Comparison of ENCODE assay signal across 18 cellular contexts in the genomic region with DNA sequence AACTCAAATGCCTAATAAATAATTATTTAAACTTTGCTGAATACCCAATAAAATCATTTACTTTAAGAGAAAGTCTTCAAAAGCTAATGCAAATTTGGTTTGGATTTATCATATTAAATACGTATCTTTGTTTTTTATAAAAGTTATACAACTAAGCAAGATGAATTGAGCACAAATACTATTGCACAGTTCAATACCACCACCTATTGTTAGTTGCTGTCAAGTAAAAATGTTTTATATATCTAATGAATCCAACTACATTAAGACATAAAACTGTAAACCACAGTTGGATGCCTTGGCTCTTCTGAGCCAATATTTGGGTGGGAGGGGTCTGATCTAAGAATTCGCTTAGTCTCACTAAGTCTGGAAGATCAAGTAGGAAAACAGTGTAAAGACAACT. TPM values are rescaled to one million over a fixed set of nuclear protein-coding genes. Genes with fewer than 3 reads are reported as not detected.
DNase-seq lines count a peak whose midpoint lies in the region; ATAC-seq and TF ChIP-seq lines count a peak whose summit lies in the region.
"Had no signal": no experiment of that assay in that cellular context is flagged by ENCODE, and none has a peak within 500 bp of the region (broad histone marks: within the 10 kb centered on the region; RNA-seq: fewer than 3 reads in every experiment).

No MANE protein-coding gene starts in this region.

- H4K5ac ChIP-seq in IMR-90 (ENCODE audit: low read depth, low read length), result no peak overlapping the region

- H2BK120ac ChIP-seq in IMR-90 (ENCODE audit: low read depth, low read length), result no peak overlapping the region

- dilution Hi-C loops in IMR-90 (cut with HindIII; ENCODE audit: low sequenced_read_pairs, unreplicated experiment), result no loop called here

- peak; percentile 28 for TF ChIP-seq RAD21 in IMR-90 (IDR thresholded peaks at IDR 0.05; ENCODE audit: low read length)

- H4K8ac ChIP-seq in IMR-90 (ENCODE audit: low read depth in 2 of 2, low read length in 2 of 2), result no peak overlapping the region

- no peak for TF ChIP-seq POLR2A in IMR-90 (IDR thresholded peaks at IDR 0.05; ENCODE audit: low read depth, low read length)
- TF ChIP-seq POLR2A in right lobe of liver (IDR thresholded peaks at IDR 0.05), result no peak

- intact Hi-C loops in IMR-90 (cut with micrococcal nuclease), result loop anchor here (10.0 kb wide), 1 partner anchor 69 kb away; no protein-coding TSS in a partner anchor
- intact Hi-C loops in ascending aorta (cut with DNase I), result no loop called here
- intact Hi-C loops in right lobe of liver (cut with DNase I), result no loop called here

- H3K4me1 ChIP-seq in BLaER1, result peaks cover 14% of the 10 kb centered on the region
- no peaks in the 10 kb centered on the region for H3K4me1 ChIP-seq in IMR-90 (ENCODE audit: control insufficient read depth, insufficient read depth, low read length)
- peaks cover 0 to 19% of the 10 kb centered on the region in 2 donors for H3K4me1 ChIP-seq in ascending aorta
- no peaks in the 10 kb centered on the region for H3K4me1 ChIP-seq in right lobe of liver

- H3K4me2 ChIP-seq in BLaER1 (peak overlapping the region; percentile 57), IMR-90 (ENCODE audit: low read depth, low read length) (no peak overlapping the region)

- H3K27me3 ChIP-seq in BLaER1, result no peaks in the 10 kb centered on the region
- H3K27me3 ChIP-seq in IMR-90 (ENCODE audit: control insufficient read depth, insufficient read depth, low read length), result no peaks in the 10 kb centered on the region
- H3K27me3 ChIP-seq in ascending aorta, result no peaks in the 10 kb centered on the region
- H3K27me3 ChIP-seq in right lobe of liver, result no peaks in the 10 kb centered on the region
- H3K27me3 ChIP-seq: cardiac muscle cell, spleen had no signal

- no peak for TF ChIP-seq CTCF in IMR-90 (conservative IDR thresholded peaks at IDR 0.05; ENCODE audit: low read depth, low read length)
- TF ChIP-seq CTCF in ascending aorta (IDR thresholded peaks at IDR 0.05), result peak; percentile 24 to 44 (median 28)
- TF ChIP-seq CTCF in right lobe of liver (IDR thresholded peaks at IDR 0.05), result peak; percentile 11 to 14 (median 13)

- in situ Hi-C loops in IMR-90 (cut with MboI; ENCODE audit: low sequenced_read_pairs), result no loop called here

- H2BK20ac ChIP-seq in IMR-90 (ENCODE audit: low read depth, low read length), result no peak overlapping the region

- no peak overlapping the region for H3K18ac ChIP-seq in IMR-90 (ENCODE audit: low read depth, low read length)

- H4K20me1 ChIP-seq in BLaER1 (peaks cover 98% of the 10 kb centered on the region), IMR-90 (ENCODE audit: insufficient read depth, low read length) (no peaks in the 10 kb centered on the region; the same call in 1 of the 2 replicates)

- H3K9me3 ChIP-seq in BLaER1 (no peaks in the 10 kb centered on the region), IMR-90 (ENCODE audit: control insufficient read depth, insufficient read depth, low read length) (no peaks in the 10 kb centered on the region), ascending aorta (no peaks in the 10 kb centered on the region), right lobe of liver (no peaks in the 10 kb centered on the region)
- H3K9me3 ChIP-seq: mucosa of descending colon, spleen had no signal

- no peak for ATAC-seq in IMR-90 (ENCODE audit: low read depth)
- ATAC-seq in right lobe of liver, result no peak
- ATAC-seq: K562; mucosa of descending colon; stimulated activated naive CD8-positive, alpha-beta T cell treated with anti-CD3 and anti-CD28 coated beads, Interleukin-15, Interleukin-2, amounts not matched to agents 100 U/mL and 50 U/mL, for 24 hours had no signal

- no CpG with 5 or more reads among the region's 2 CpGs for WGBS in IMR-90 (ENCODE audit: extremely low coverage in 2 of 2, insufficient read length in 1 of 2), 2 experiments
- 70% methylated on average over 2 of the region's 2 CpGs for WGBS in right lobe of liver (ENCODE audit: insufficient coverage, low coverage, low lambda C conversion rate, missing lambda C conversion rate)

- no peak overlapping the region for H2BK15ac ChIP-seq in IMR-90 (ENCODE audit: low read depth, low read length)

- no peak overlapping the region for H3K4ac ChIP-seq in IMR-90 (ENCODE audit: low read depth, low read length)

- H3K56ac ChIP-seq in IMR-90 (ENCODE audit: extremely low read depth, insufficient read depth, low read length), result no peak overlapping the region

- no TSS peak for BruUV-seq in IMR-90 (replicated peaks; lab: Mats Ljungman, UMichigan)

- CTCF ChIA-PET in IMR-90 (lab: Yijun Ruan, JAX), result interaction anchor here (0.6 kb wide), 1 partner anchor 40 kb away, joined by 9 read pairs; no protein-coding TSS in a partner anchor

- no peak overlapping the region for H4K91ac ChIP-seq in IMR-90 (ENCODE audit: insufficient read depth, low read depth, low read length)

- no peak overlapping the region for H2AFZ ChIP-seq in IMR-90 (replicated peaks; ENCODE audit: low read length, poor library complexity)

- POLR2A ChIA-PET in IMR-90 (lab: Charles Lee; ENCODE audit: unreplicated experiment), result no interaction called here

- H3K23ac ChIP-seq in IMR-90 (ENCODE audit: low read depth, low read length), result no peak overlapping the region; the same call in 1 of the 2 replicates

- H3K4me3 ChIP-seq in BLaER1, result no peak overlapping the region
- no peak overlapping the region for H3K4me3 ChIP-seq in IMR-90 (ENCODE audit: insufficient read depth, low read depth, low read length)
- H3K4me3 ChIP-seq in ascending aorta, result peak overlapping the region in 1 of 2 donors; percentile 38
- H3K4me3 ChIP-seq in right lobe of liver, result no peak overlapping the region
- H3K4me3 ChIP-seq: cardiac muscle cell, K562, mucosa of descending colon, spleen had no signal

- no peak overlapping the region for H3K27ac ChIP-seq in BLaER1
- no peak overlapping the region for H3K27ac ChIP-seq in IMR-90 (ENCODE audit: insufficient read depth, low read length)
- H3K27ac ChIP-seq in ascending aorta, result peak overlapping the region; percentile 18 to 68
- no peak overlapping the region for H3K27ac ChIP-seq in right lobe of liver
- H3K27ac ChIP-seq: cardiac muscle cell, RWPE1, spleen had no signal

- H3K14ac ChIP-seq in IMR-90 (replicated peaks; ENCODE audit: low read depth, low read length), result no peak overlapping the region

- H3K9me1 ChIP-seq in IMR-90 (ENCODE audit: insufficient read depth, low read length), result no peaks in the 10 kb centered on the region

- 0 out of 2 replicates have a peak overlapping the region, but pooled peaks have one; percentile 45 for H3K9ac ChIP-seq in BLaER1
- H3K9ac ChIP-seq in IMR-90 (ENCODE audit: low read depth, low read length), result no peak overlapping the region

- H3K79me1 ChIP-seq in IMR-90 (ENCODE audit: low read depth in 1 of 2, low read length in 2 of 2), result peaks cover 2 to 44% of the 10 kb centered on the region in 2 experiments; a peak in 3 of 4 replicates

- DNase-seq in IMR-90 (no peak), ascending aorta (ENCODE audit: low spot score in 2 of 2) (no peak), right lobe of liver (no peak), hippocampal formation (lab: John Stamatoyannopoulos, UW) (no peak), CD1c-positive myeloid dendritic cell (ENCODE audit: extremely low spot score) (no peak)
- no peak for DNase-seq in activated T-cell treated with anti-CD3 and anti-CD28 coated beads, Interleukin-2, amount 50 U/mL, for 48 hours
- DNase-seq: activated CD8-positive, alpha-beta memory T cell treated with anti-CD3 and anti-CD28 coated beads, Interleukin-2, amount 50 U/mL, for 4 hours; endodermal cell; mucosa of descending colon; NCI-H187; NCI-H524 treated with DMSO at 0.1 percent for 48 hours; occipital lobe; spleen; stimulated activated naive CD8-positive, alpha-beta T cell treated with anti-CD3 and anti-CD28 coated beads, Interleukin-15, Interleukin-2, amounts not matched to agents 100 U/mL and 50 U/mL, for 24 hours had no signal

- H2AK5ac ChIP-seq in IMR-90 (ENCODE audit: low read depth, low read length), result no peak overlapping the region

- H2AK9ac ChIP-seq in IMR-90 (replicated peaks; ENCODE audit: low read depth, low read length, poor library complexity), result no peak overlapping the region

- H3K36me3 ChIP-seq in BLaER1 (no peaks in the 10 kb centered on the region), IMR-90 (ENCODE audit: control insufficient read depth, insufficient read depth, low read length) (no peaks in the 10 kb centered on the region), ascending aorta (peaks cover under 1 to 3% of the 10 kb centered on the region in 2 donors), right lobe of liver (no peaks in the 10 kb centered on the region)
- H3K36me3 ChIP-seq: cardiac muscle cell had no signal

- H2BK5ac ChIP-seq in IMR-90 (ENCODE audit: low read depth, low read length, poor library complexity, severe bottlenecking), result no peak overlapping the region

TF ChIP-seq in IMR-90, 13 proteins besides CTCF, POLR2A, EP300 and RAD21 (continues in another document):
- TF ChIP-seq MAZ (IDR thresholded peaks at IDR 0.05; ENCODE audit: borderline replicate concordance, low read depth, low read length) (no peak), RFX5 (IDR thresholded peaks at IDR 0.05; ENCODE audit: low read depth, low read length) (no peak), CHD1 (IDR thresholded peaks at IDR 0.05; ENCODE audit: low read depth, low read length) (no peak), RCOR1 (IDR thresholded peaks at IDR 0.05; ENCODE audit: insufficient replicate concordance, low read length) (no peak), SMC3 (IDR thresholded peaks at IDR 0.05; ENCODE audit: low read depth, low read length) (no peak), CEBPB (IDR thresholded peaks at IDR 0.05; ENCODE audit: low read depth, low read length) (no peak)
- TF ChIP-seq, protein P1, sequence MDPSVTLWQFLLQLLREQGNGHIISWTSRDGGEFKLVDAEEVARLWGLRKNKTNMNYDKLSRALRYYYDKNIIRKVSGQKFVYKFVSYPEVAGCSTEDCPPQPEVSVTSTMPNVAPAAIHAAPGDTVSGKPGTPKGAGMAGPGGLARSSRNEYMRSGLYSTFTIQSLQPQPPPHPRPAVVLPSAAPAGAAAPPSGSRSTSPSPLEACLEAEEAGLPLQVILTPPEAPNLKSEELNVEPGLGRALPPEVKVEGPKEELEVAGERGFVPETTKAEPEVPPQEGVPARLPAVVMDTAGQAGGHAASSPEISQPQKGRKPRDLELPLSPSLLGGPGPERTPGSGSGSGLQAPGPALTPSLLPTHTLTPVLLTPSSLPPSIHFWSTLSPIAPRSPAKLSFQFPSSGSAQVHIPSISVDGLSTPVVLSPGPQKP (IDR thresholded peaks at IDR 0.05; ENCODE audit: borderline replicate concordance, low read depth, low read length), result no peak

RNA-seq across cellular contexts. Expression of a gene that starts 7.7 kb away (rescaled TPM):
- 12.2 and 13.8 TPM in 2 replicates for total RNA-seq in IMR-90 (2012; rRNA removed)
- 3.2 and 4.1 TPM in 2 replicates for polyA plus RNA-seq in IMR-90 (2012; rRNA removed)
- polyA plus RNA-seq in IMR-90 (2012; cell fraction: cytosol; rRNA removed), result 1.4 and 1.7 TPM in 2 replicates
- 1.8 and 7.5 TPM in 2 replicates for polyA plus RNA-seq in IMR-90 (2012; cell fraction: nucleus; rRNA removed; ENCODE audit: low replicate concordance)
- total RNA-seq in ascending aorta, result 27.1 TPM
- 1 to 10 TPM; 6.0 to 9.8 (median 8.5) TPM for total RNA-seq in right lobe of liver

RNA-seq across cellular contexts. Expression of a gene that starts 57.3 kb away (rescaled TPM):
- total RNA-seq in IMR-90 (2012; rRNA removed), result 21.9 and 24.2 TPM in 2 replicates
- polyA plus RNA-seq in IMR-90 (2012; rRNA removed), result 16.4 and 16.9 TPM in 2 replicates
- polyA plus RNA-seq in IMR-90 (2012; cell fraction: cytosol; rRNA removed), result 2.8 and 4.3 TPM in 2 replicates
- polyA plus RNA-seq in IMR-90 (2012; cell fraction: nucleus; rRNA removed; ENCODE audit: low replicate concordance), result 3.9 and 20.2 TPM in 2 replicates
- 11.8 TPM for total RNA-seq in ascending aorta
- 10 to 100 TPM in 5 of 6 experiments, 1 to 10 TPM in 1; 9.7 to 14.1 (median 13.2) TPM for total RNA-seq in right lobe of liver

Comparison
In these comparisons a context has a peak if more than half of its experiments do, and no peak if none do; other contexts are left out.
1. H3K27ac ChIP-seq: peak in ascending aorta (2 of 2); none in BLaER1 (single experiment), IMR-90 (single experiment) and right lobe of liver (0 of 3).